In the genomic region with DNA sequence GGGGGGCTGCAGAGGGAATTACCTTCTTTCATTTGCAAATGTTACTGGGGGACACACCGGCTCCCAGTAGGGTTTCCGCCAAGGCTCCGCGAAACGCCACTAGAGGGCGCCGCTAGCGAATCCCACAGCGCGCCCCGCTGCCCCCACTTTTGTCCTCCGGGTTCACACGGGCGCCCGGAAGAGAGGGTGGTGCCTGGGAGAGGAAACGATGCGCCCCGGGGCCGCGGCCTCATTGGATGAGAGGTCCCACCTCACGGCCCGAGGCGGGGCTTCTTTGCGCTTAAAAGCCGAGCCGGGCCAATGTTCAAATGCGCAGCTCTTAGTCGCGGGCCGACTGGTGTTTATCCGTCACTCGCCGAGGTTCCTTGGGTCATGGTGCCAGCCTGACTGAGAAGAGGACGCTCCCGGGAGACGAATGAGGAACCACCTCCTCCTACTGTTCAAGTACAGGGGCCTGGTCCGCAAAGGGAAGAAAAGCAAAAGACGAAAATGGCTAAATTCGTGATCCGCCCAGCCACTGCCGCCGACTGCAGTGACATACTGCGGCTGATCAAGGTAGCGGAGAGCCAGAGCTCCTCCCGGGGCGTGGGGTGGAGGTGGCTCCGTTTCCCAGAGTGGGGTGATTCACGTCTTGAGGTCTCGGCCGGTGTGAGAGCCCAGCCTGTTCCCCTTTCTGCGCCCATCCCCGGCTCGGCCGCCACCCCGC, we compare ENCODE assay signal across 8 cellular contexts. TPM values are rescaled to one million over a fixed set of nuclear protein-coding genes. Genes with fewer than 3 reads are reported as not detected.
DNase-seq lines count a peak whose midpoint lies in the region; ATAC-seq lines count a peak whose summit lies in the region.

Gene SAT1, plus strand, starts transcription at position 311 of the 706 bp plus-strand sequence. Its CDS starts 179 bp downstream, at position 490.

- peak within 1 kb of the TSS; percentile 86 for H3K56ac ChIP-seq in mesendoderm (ENCODE audit: low read length)

- H3K36me3 Mint-ChIP-seq in activated CD8-positive, alpha-beta memory T cell treated with anti-CD3 and anti-CD28 coated beads, Interleukin-2, amount 10 ng/mL, durations not matched to agents 7 days and 5 days = peaks cover 25% of the 10 kb centered on the region

- DNase-seq in D341Med (ENCODE audit: low spot score) (peak; percentile 93), NT2/D1 (ENCODE audit: low read depth, low spot score) (peak; percentile 95), mesendoderm (peak; percentile 97)
- DNase-seq in activated CD8-positive, alpha-beta memory T cell treated with anti-CD3 and anti-CD28 coated beads, Interleukin-2, amount 10 ng/mL, durations not matched to agents 7 days and 5 days = peak; percentile 96
- DNase-seq in stimulated activated CD8-positive, alpha-beta memory T cell treated with anti-CD3 and anti-CD28 coated beads, Interleukin-15, amount 100 ng/mL, for 24 hours (ENCODE audit: low read depth) = peak; percentile 74

- no peak within 1 kb of the TSS for H2BK120ac ChIP-seq in mesendoderm (ENCODE audit: low read depth, low read length)

- H3K27ac ChIP-seq in HUES48 (ENCODE audit: low read depth, low read length) (peak within 1 kb of the TSS; percentile 53), mesendoderm (ENCODE audit: low read depth, low read length) (no peak within 1 kb of the TSS)

- no peak within 1 kb of the TSS for H2BK5ac ChIP-seq in mesendoderm (ENCODE audit: low read length)

- H3K27me3 Mint-ChIP-seq in activated CD8-positive, alpha-beta memory T cell treated with anti-CD3 and anti-CD28 coated beads, Interleukin-2, amount 10 ng/mL, durations not matched to agents 7 days and 5 days = no peaks in the 10 kb centered on the region

- H3K4me3 Mint-ChIP-seq in activated CD8-positive, alpha-beta memory T cell treated with anti-CD3 and anti-CD28 coated beads, Interleukin-2, amount 10 ng/mL, durations not matched to agents 7 days and 5 days = peak within 1 kb of the TSS; percentile 92

- H3K36me3 ChIP-seq in HUES48 (ENCODE audit: control insufficient read depth, insufficient read depth, low read length) = peaks cover 18% of the 10 kb centered on the region
- H3K36me3 ChIP-seq in NT2/D1 (ENCODE audit: insufficient read depth, insufficient read length, low read length) = peaks cover 18% of the 10 kb centered on the region
- no peaks in the 10 kb centered on the region for H3K36me3 ChIP-seq in endocrine pancreas (ENCODE audit: control insufficient read depth, insufficient read depth, low read length)
- no peaks in the 10 kb centered on the region for H3K36me3 ChIP-seq in mesendoderm (ENCODE audit: control insufficient read depth, insufficient read depth, low read length)

- H2AK5ac ChIP-seq in mesendoderm (ENCODE audit: low read length) = no peak within 1 kb of the TSS

- H3K79me1 ChIP-seq in mesendoderm (ENCODE audit: low read length) = no peaks in the 10 kb centered on the region

- H3K4me1 ChIP-seq in HUES48 (ENCODE audit: control insufficient read depth, insufficient read depth, low read length) = peaks cover 15% of the 10 kb centered on the region
- H3K4me1 ChIP-seq in NT2/D1 (ENCODE audit: insufficient read depth, insufficient read length) = no peaks in the 10 kb centered on the region
- no peaks in the 10 kb centered on the region for H3K4me1 ChIP-seq in endocrine pancreas (ENCODE audit: control insufficient read depth, insufficient read depth, low read length)
- no peaks in the 10 kb centered on the region for H3K4me1 ChIP-seq in mesendoderm (ENCODE audit: control insufficient read depth, low read depth, low read length)

- H2BK15ac ChIP-seq in mesendoderm (replicated peaks; ENCODE audit: low read depth) = no peak within 1 kb of the TSS

- no peaks in the 10 kb centered on the region for H3K9me3 Mint-ChIP-seq in activated CD8-positive, alpha-beta memory T cell treated with anti-CD3 and anti-CD28 coated beads, Interleukin-2, amount 10 ng/mL, durations not matched to agents 7 days and 5 days (ENCODE audit: low read depth)

- no peak within 1 kb of the TSS for H4K8ac ChIP-seq in mesendoderm (ENCODE audit: low read depth, low read length)

- peaks cover 33% of the 10 kb centered on the region for H3K4me1 Mint-ChIP-seq in activated CD8-positive, alpha-beta memory T cell treated with anti-CD3 and anti-CD28 coated beads, Interleukin-2, amount 10 ng/mL, durations not matched to agents 7 days and 5 days

- no CpG with 5 or more reads among the region's 55 CpGs for WGBS in mesendoderm (ENCODE audit: extremely low coverage, insufficient coverage, low lambda C conversion rate)

- peak within 1 kb of the TSS; percentile 49; the same call in 1 of the 2 replicates for H3K9ac ChIP-seq in HUES48 (ENCODE audit: low read depth, low read length)
- peak within 1 kb of the TSS; percentile 96 for H3K9ac ChIP-seq in NT2/D1 (ENCODE audit: insufficient read length, low read depth)
- peak within 1 kb of the TSS; percentile 65 for H3K9ac ChIP-seq in endocrine pancreas (ENCODE audit: control insufficient read depth, insufficient read depth, low read length)
- H3K9ac ChIP-seq in mesendoderm (ENCODE audit: low read length) = peak within 1 kb of the TSS; percentile 86

- no peak within 1 kb of the TSS for H4K5ac ChIP-seq in mesendoderm (ENCODE audit: low read length)

- H3K18ac ChIP-seq in mesendoderm (ENCODE audit: low read length) = peak within 1 kb of the TSS; percentile 60

- H3K27ac Mint-ChIP-seq in activated CD8-positive, alpha-beta memory T cell treated with anti-CD3 and anti-CD28 coated beads, Interleukin-2, amount 10 ng/mL, durations not matched to agents 7 days and 5 days = peak within 1 kb of the TSS; percentile 97

- no peak within 1 kb of the TSS for H3K4ac ChIP-seq in mesendoderm (ENCODE audit: low read depth, low read length)

- peak within 1 kb of the TSS; percentile 59 for H3K4me2 ChIP-seq in mesendoderm (ENCODE audit: low read length)

- CTCF ChIA-PET in activated CD8-positive, alpha-beta memory T cell treated with anti-CD3 and anti-CD28 coated beads, Interleukin-2, amount 10 ng/mL, durations not matched to agents 7 days and 5 days (lab: Charles Lee) = interaction anchor here (0.8 to 2.7 kb wide), 16 partner anchors 10 to 660 kb away, joined by 3 to 36 read pairs (median 4); partner anchors contain the start of gene EIF2S3

- ATAC-seq in GM21390 (IDR thresholded peaks at IDR 0.05; ENCODE audit: unreplicated experiment) = peak; percentile 83
- peak; percentile 86 for ATAC-seq in activated CD8-positive, alpha-beta memory T cell treated with anti-CD3 and anti-CD28 coated beads, Interleukin-2, amount 10 ng/mL, durations not matched to agents 7 days and 5 days

- no peaks in the 10 kb centered on the region for H3K9me3 ChIP-seq in HUES48 (ENCODE audit: control insufficient read depth, insufficient read depth, low read length)
- H3K9me3 ChIP-seq in NT2/D1 (ENCODE audit: insufficient read depth, low read length) = no peaks in the 10 kb centered on the region
- H3K9me3 ChIP-seq in endocrine pancreas (ENCODE audit: control insufficient read depth, low read length) = no peaks in the 10 kb centered on the region

- H3K27me3 ChIP-seq in HUES48 (ENCODE audit: control insufficient read depth, insufficient read depth, low read length) = no peaks in the 10 kb centered on the region
- no peaks in the 10 kb centered on the region for H3K27me3 ChIP-seq in NT2/D1 (ENCODE audit: insufficient read depth, insufficient read length)
- no peaks in the 10 kb centered on the region for H3K27me3 ChIP-seq in endocrine pancreas (ENCODE audit: control insufficient read depth, insufficient read depth, low read length)
- no peaks in the 10 kb centered on the region for H3K27me3 ChIP-seq in mesendoderm (ENCODE audit: insufficient read depth, low read length, poor library complexity)

- H3K23ac ChIP-seq in mesendoderm (ENCODE audit: low read length) = no peak within 1 kb of the TSS

- H3K79me2 ChIP-seq in mesendoderm (ENCODE audit: control insufficient read depth, insufficient read depth, low read length) = no peaks in the 10 kb centered on the region

- H3K4me3 ChIP-seq in HUES48 (ENCODE audit: low read depth, low read length) (peak within 1 kb of the TSS; percentile 79), NT2/D1 (ENCODE audit: insufficient read length, low read depth) (peak within 1 kb of the TSS; percentile 91), endocrine pancreas (ENCODE audit: control insufficient read depth, insufficient read depth, low read length) (peak within 1 kb of the TSS; percentile 92), mesendoderm (ENCODE audit: low read length) (peak within 1 kb of the TSS; percentile 81)

RNA-seq across cellular contexts. Expression of gene SAT1, which starts in this region (rescaled TPM):
- 100 to 1,000 TPM in 1 of 2 experiments, 10 to 100 TPM in 1; 96.1 to 204 TPM for total RNA-seq in activated CD8-positive, alpha-beta memory T cell treated with anti-CD3 and anti-CD28 coated beads, Interleukin-2, amount 10 ng/mL, durations not matched to agents 7 days and 5 days
- polyA plus RNA-seq in mesendoderm (2013, experiment 1 of 2) = 32.9 TPM
- polyA plus RNA-seq in mesendoderm (2013, experiment 2 of 2) = 32.5 TPM
